ENCODE assay signal across 9 cellular contexts in the genomic region with DNA sequence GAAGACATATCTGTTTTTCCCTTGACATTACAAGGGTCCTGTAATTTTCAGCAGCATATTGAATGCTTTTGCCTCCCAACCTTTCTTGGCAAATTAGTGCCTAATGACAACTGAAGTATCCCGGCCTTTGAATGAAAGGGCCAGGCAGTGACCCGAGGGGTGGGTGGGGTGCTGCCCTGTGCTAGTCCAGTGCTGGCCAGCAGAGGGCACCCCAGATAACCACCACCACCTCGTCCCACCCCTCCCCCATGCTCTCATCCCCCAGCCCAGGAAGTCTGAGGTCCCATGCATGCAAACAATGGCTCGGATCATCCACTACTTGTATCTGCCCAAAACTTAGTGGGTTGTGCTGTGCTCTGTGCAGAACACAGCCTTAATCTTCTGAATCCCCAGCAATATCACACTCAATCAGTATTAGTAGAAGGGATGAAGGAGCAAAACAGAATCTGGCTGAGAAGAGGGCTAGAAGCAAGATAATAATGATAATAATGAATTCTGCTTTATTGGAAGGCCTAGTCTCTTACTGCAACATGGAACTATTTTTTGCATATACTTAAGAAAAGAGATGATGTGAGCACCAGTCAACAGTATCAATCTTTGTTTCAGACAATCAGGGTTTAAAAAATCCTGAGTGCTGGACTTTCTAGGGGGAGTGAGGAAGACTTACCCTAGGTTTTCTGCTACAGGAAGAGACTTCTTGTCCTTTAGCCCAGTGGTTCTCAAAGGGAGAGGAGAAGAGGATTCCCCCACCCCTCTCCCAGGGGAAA. TPM values are rescaled to one million over a fixed set of nuclear protein-coding genes. Genes with fewer than 3 reads are reported as not detected.
DNase-seq lines count a peak whose midpoint lies in the region; ATAC-seq and TF ChIP-seq lines count a peak whose summit lies in the region.
"Had no signal": no experiment of that assay in that cellular context is flagged by ENCODE, and none has a peak within 500 bp of the region (broad histone marks: within the 10 kb centered on the region; RNA-seq: fewer than 3 reads in every experiment).

No MANE protein-coding gene starts in this region.

- intact Hi-C loops in left ventricle myocardium inferior (cut with micrococcal nuclease): no loop called here
- intact Hi-C loops in sigmoid colon (cut with DNase I): no loop called here

- DNase-seq in AG04450 (ENCODE audit: low read depth, low spot score) (no peak), HT1080 (ENCODE audit: low read depth) (peak; percentile 56), left ventricle myocardium inferior (peak; percentile 46), sigmoid colon (no peak)
- peak in 1 of 2 donors; percentile 63 for DNase-seq in activated naive CD4-positive, alpha-beta T cell treated with anti-CD3 and anti-CD28 coated beads, Interleukin-2, amount 50 U/mL, for 72 hours (ENCODE audit: low spot score in 2 of 2)

- peak; percentile 60 for ATAC-seq in GM18502 (IDR thresholded peaks at IDR 0.05; ENCODE audit: poor library complexity, unreplicated experiment)
- ATAC-seq in SK-N-SH treated with all-trans-retinoic acid at 6 μM for 48 hours: peak; percentile 89
- ATAC-seq in activated naive CD4-positive, alpha-beta T cell treated with anti-CD3 and anti-CD28 coated beads, Interleukin-2, amount 50 U/mL, for 72 hours: peak; percentile 33 to 79
- ATAC-seq in HG03457 (IDR thresholded peaks at IDR 0.05; ENCODE audit: unreplicated experiment): no peak

- WGBS in sigmoid colon, 2 donors: 2 to 9% methylated on average over 4 of the region's 4 CpGs

- peak; percentile 68 for TF ChIP-seq CTCF in AG04450 (IDR thresholded peaks at IDR 0.05; ENCODE audit: low read depth, low read length)
- TF ChIP-seq CTCF in left ventricle myocardium inferior (IDR thresholded peaks at IDR 0.05; ENCODE audit: borderline replicate concordance): peak; percentile 88
- TF ChIP-seq CTCF in sigmoid colon (IDR thresholded peaks at IDR 0.05): peak; percentile 13 to 75 (median 47)

- no peaks in the 10 kb centered on the region for H3K36me3 Mint-ChIP-seq in activated naive CD4-positive, alpha-beta T cell treated with anti-CD3 and anti-CD28 coated beads, Interleukin-2, amount 50 U/mL, for 72 hours

- H3K4me3 ChIP-seq in AG04450 (ENCODE audit: low read depth, low read length) (no peak overlapping the region), left ventricle myocardium inferior (no peak overlapping the region), sigmoid colon (no peak overlapping the region)

- H3K9me3 Mint-ChIP-seq in activated naive CD4-positive, alpha-beta T cell treated with anti-CD3 and anti-CD28 coated beads, Interleukin-2, amount 50 U/mL, for 72 hours: no peaks in the 10 kb centered on the region

- no peak overlapping the region for H3K27ac ChIP-seq in AG04450 (ENCODE audit: low read depth, low read length)
- H3K27ac ChIP-seq in left ventricle myocardium inferior (replicated peaks): no peak overlapping the region
- no peak overlapping the region for H3K27ac ChIP-seq in sigmoid colon

- TF ChIP-seq POLR2A in sigmoid colon (IDR thresholded peaks at IDR 0.05): no peak

- H3K4me1 ChIP-seq in left ventricle myocardium inferior (peaks cover 27% of the 10 kb centered on the region), sigmoid colon (peaks cover 0 to 12% (median 10%) of the 10 kb centered on the region in 4 donors)

- CTCF ChIA-PET in AG04450 (lab: Charles Lee): interaction anchor here (0.9 to 1.6 kb wide), 4 partner anchors 10 to 284 kb away, joined by 4 to 9 read pairs (median 4); no protein-coding TSS in a partner anchor

- no peaks in the 10 kb centered on the region; the same call in 1 of the 2 replicates for H3K9me3 ChIP-seq in AG04450 (ENCODE audit: control insufficient read depth, insufficient read depth, low read length)
- H3K9me3 ChIP-seq in left ventricle myocardium inferior (replicated peaks): no peaks in the 10 kb centered on the region
- no peaks in the 10 kb centered on the region for H3K9me3 ChIP-seq in sigmoid colon

- POLR2A ChIA-PET in AG04450 (lab: Yijun Ruan, JAX): no interaction called here

- TF ChIP-seq EP300 in sigmoid colon (IDR thresholded peaks at IDR 0.05): no peak

- H3K27me3 ChIP-seq in AG04450 (ENCODE audit: control insufficient read depth, insufficient read depth, low read length) (peaks cover 27% of the 10 kb centered on the region), left ventricle myocardium inferior (ENCODE audit: low read depth) (peaks cover 53% of the 10 kb centered on the region), sigmoid colon (peaks cover 16 to 25% (median 19%) of the 10 kb centered on the region in 3 donors)

- peak overlapping the region in 1 of 2 donors; percentile 22 for H3K27ac Mint-ChIP-seq in activated naive CD4-positive, alpha-beta T cell treated with anti-CD3 and anti-CD28 coated beads, Interleukin-2, amount 50 U/mL, for 72 hours

- H3K36me3 ChIP-seq in left ventricle myocardium inferior: no peaks in the 10 kb centered on the region
- H3K36me3 ChIP-seq in sigmoid colon: no peaks in the 10 kb centered on the region

TF ChIP-seq in SK-N-SH treated with all-trans-retinoic acid at 6 μM for 48 hours, 23 proteins besides CTCF, POLR2A, EP300 and RAD21 (continues in another document):
- TF ChIP-seq TSHZ2 (CRISPR knock-in tag; IDR thresholded peaks at IDR 0.05) (no peak), ZNF8 (CRISPR knock-in tag; IDR thresholded peaks at IDR 0.05) (no peak), PATZ1 (CRISPR knock-in tag; IDR thresholded peaks at IDR 0.05; ENCODE audit: borderline replicate concordance) (no peak), CREB5 (CRISPR knock-in tag; IDR thresholded peaks at IDR 0.05; ENCODE audit: low read depth) (no peak)
- TF ChIP-seq, protein P1, sequence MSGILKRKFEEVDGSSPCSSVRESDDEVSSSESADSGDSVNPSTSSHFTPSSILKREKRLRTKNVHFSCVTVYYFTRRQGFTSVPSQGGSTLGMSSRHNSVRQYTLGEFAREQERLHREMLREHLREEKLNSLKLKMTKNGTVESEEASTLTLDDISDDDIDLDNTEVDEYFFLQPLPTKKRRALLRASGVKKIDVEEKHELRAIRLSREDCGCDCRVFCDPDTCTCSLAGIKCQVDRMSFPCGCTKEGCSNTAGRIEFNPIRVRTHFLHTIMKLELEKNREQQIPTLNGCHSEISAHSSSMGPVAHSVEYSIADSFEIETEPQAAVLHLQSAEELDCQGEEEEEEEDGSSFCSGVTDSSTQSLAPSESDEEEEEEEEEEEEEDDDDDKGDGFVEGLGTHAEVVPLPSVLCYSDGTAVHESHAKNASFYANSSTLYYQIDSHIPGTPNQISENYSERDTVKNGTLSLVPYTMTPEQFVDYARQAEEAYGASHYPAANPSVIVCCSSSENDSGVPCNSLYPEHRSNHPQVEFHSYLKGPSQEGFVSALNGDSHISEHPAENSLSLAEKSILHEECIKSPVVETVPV (CRISPR knock-in tag; IDR thresholded peaks at IDR 0.05): no peak

RNA-seq across cellular contexts. Expression of gene ATP12A, which starts 3.8 kb away (rescaled TPM):
- not detected in 2 replicates for polyA plus RNA-seq in AG04450 (2011; rRNA removed)
- not detected in 2 replicates for polyA minus RNA-seq in AG04450 (2011; rRNA and poly(A)+ RNA removed)
- total RNA-seq in HT1080 (2014; rRNA removed; shearing (Covaris generic)): not detected in 2 replicates
- polyA plus RNA-seq in HT1080 (2015; cell fraction: cytosol; rRNA removed): 0.03 and 0.14 TPM in 2 replicates
- polyA plus RNA-seq in HT1080 (2015; cell fraction: nucleus; rRNA removed): 0.06 TPM in 1 of 2 replicates, not detected in the other
- under 1 TPM in 1 of 2 donors, not detected in 1; 0.12 TPM for total RNA-seq in activated naive CD4-positive, alpha-beta T cell treated with anti-CD3 and anti-CD28 coated beads, Interleukin-2, amount 50 U/mL, for 72 hours
- not detected for total RNA-seq in left ventricle myocardium inferior
- total RNA-seq in sigmoid colon: not detected
- polyA plus RNA-seq in sigmoid colon: not detected
- polyA plus RNA-seq: urinary bladder had no signal

Comparison
In these comparisons a context has a peak if more than half of its experiments do, and no peak if none do; other contexts are left out.
1. DNase-seq: peak in HT1080 (single experiment) and left ventricle myocardium inferior (single experiment); none in AG04450 (single experiment) and sigmoid colon (single experiment).
2. Peak in every context shown above with its lines, with median percentiles within 50 percentile points of each other: CTCF ChIP-seq.